26 cellular contexts compared by ENCODE assay signal in the genomic region with DNA sequence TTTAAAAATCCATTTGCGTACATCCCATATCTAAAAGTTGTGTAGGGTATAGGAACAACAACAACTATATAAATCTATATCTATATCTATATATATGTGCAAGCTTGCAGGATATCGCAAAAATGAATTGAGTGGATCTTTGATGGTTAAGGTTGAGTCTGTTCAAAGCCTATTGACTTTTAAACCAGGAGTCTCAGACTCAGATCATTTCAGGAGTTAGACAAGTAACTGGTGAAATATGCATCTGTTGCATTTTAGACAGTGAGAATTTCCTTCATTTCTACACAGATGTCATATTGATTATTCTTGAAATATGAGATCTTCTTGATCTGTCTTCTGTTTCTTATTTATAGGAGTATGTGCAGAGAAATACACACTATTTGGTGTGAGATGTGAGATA.
"Had no signal": no experiment of that assay in that cellular context is flagged by ENCODE, and none has a peak within 500 bp of the region (broad histone marks: within the 10 kb centered on the region; RNA-seq: fewer than 3 reads in every experiment).

No MANE protein-coding gene starts in this region.

- H3K9me3 Mint-ChIP-seq: effector memory CD8-positive, alpha-beta T cell; naive thymus-derived CD8-positive, alpha-beta T cell; stimulated activated naive CD8-positive, alpha-beta T cell treated with anti-CD3 and anti-CD28 coated beads, Interleukin-15, amount 100 ng/mL, for 72 hours had no signal

- H3K4me2 ChIP-seq: smooth muscle cell had no signal

- FAIRE-seq: endometrium, keratinocyte had no signal

- DNase-seq: cortex of kidney; effector memory CD8-positive, alpha-beta T cell; erythroblast; esophagus squamous epithelium; foreskin melanocyte; left lung; mesenchymal stem cell; naive thymus-derived CD8-positive, alpha-beta T cell; occipital lobe; ovary; posterior cingulate gyrus; stimulated activated CD4-positive, alpha-beta T cell treated with anti-CD3 and anti-CD28 coated beads, Interleukin-12 subunit alpha, Interleukin-12 subunit beta, amount 100 ng/mL, for 4 hours; stimulated activated CD4-positive, alpha-beta T cell treated with anti-CD3 and anti-CD28 coated beads, Interleukin-1b, Interleukin-23, amount 100 ng/mL, for 48 hours; stimulated activated CD4-positive, alpha-beta T cell treated with anti-CD3 and anti-CD28 coated beads, Interleukin-4, amount 100 ng/mL, for 1 hour; stimulated activated CD8-positive, alpha-beta memory T cell treated with anti-CD3 and anti-CD28 coated beads, Interleukin-4, amount 100 ng/mL, for 48 hours; stimulated activated naive CD4-positive, alpha-beta T cell; stimulated activated naive CD8-positive, alpha-beta T cell treated with anti-CD3 and anti-CD28 coated beads, Interleukin-15, amount 100 ng/mL, for 72 hours; transverse colon; upper lobe of right lung; uterus had no signal

- H3K27ac Mint-ChIP-seq: effector memory CD8-positive, alpha-beta T cell; mesothelial cell of epicardium; naive thymus-derived CD8-positive, alpha-beta T cell; stimulated activated naive CD8-positive, alpha-beta T cell treated with anti-CD3 and anti-CD28 coated beads, Interleukin-15, amount 100 ng/mL, for 72 hours had no signal

- H3K4me1 Mint-ChIP-seq: naive thymus-derived CD8-positive, alpha-beta T cell; stimulated activated naive CD8-positive, alpha-beta T cell treated with anti-CD3 and anti-CD28 coated beads, Interleukin-15, amount 100 ng/mL, for 72 hours had no signal

- H3K27me3 Mint-ChIP-seq: effector memory CD8-positive, alpha-beta T cell had no signal

- H3K27me3 ChIP-seq: esophagus squamous epithelium, left lung, ovary, suprapubic skin, transverse colon, upper lobe of right lung, uterus had no signal

- H3K9me3 ChIP-seq: esophagus squamous epithelium, left lung, ovary, suprapubic skin, transverse colon, upper lobe of right lung, uterus had no signal

- H3K36me3 ChIP-seq: esophagus squamous epithelium, left lung, ovary, suprapubic skin, transverse colon, upper lobe of right lung, uterus had no signal

- H3K4me3 ChIP-seq: esophagus squamous epithelium, left lung, ovary, smooth muscle cell, suprapubic skin, transverse colon, upper lobe of right lung, uterus had no signal

- H3K27ac ChIP-seq: esophagus squamous epithelium, left lung, ovary, suprapubic skin, upper lobe of right lung, uterus had no signal

- ATAC-seq: effector memory CD8-positive, alpha-beta T cell; left lung; naive thymus-derived CD8-positive, alpha-beta T cell; sciatic nerve; stimulated activated naive CD8-positive, alpha-beta T cell treated with anti-CD3 and anti-CD28 coated beads, Interleukin-15, amount 100 ng/mL, for 72 hours; upper lobe of right lung had no signal

- H3K4me3 Mint-ChIP-seq: effector memory CD8-positive, alpha-beta T cell; mesothelial cell of epicardium; naive thymus-derived CD8-positive, alpha-beta T cell; stimulated activated naive CD8-positive, alpha-beta T cell treated with anti-CD3 and anti-CD28 coated beads, Interleukin-15, amount 100 ng/mL, for 72 hours had no signal

- H3K4me1 ChIP-seq: left lung, upper lobe of right lung had no signal
